ENCODE assay signal across 3 cellular contexts in genomic region chr9:121437891-121438290, GRCh38.
TF ChIP-seq lines count a peak whose summit lies in the region.

No MANE protein-coding gene starts in this region.

TF ChIP-seq in HepG2, 621 proteins besides CTCF, POLR2A, EP300 and RAD21:
- TF ChIP-seq ISL2 (CRISPR knock-in tag; IDR thresholded peaks at IDR 0.05): no peak
- TF ChIP-seq JDP2 (CRISPR knock-in tag; IDR thresholded peaks at IDR 0.05; ENCODE audit: borderline replicate concordance): no peak
- TF ChIP-seq CEBPB (IDR thresholded peaks at IDR 0.05; ENCODE audit: borderline replicate concordance, low read depth, low read length): peak; percentile 53; the same call in 1 of the 2 replicates

TF ChIP-seq in IMR-90, 13 proteins besides CTCF, POLR2A, EP300 and RAD21:
- TF ChIP-seq ELK1 (IDR thresholded peaks at IDR 0.05; ENCODE audit: borderline replicate concordance, low read depth, low read length) (no peak), CEBPB (IDR thresholded peaks at IDR 0.05; ENCODE audit: low read depth, low read length) (peak; percentile 71)

TF ChIP-seq in K562, 482 proteins besides CTCF, POLR2A, EP300 and RAD21:
- TF ChIP-seq HIVEP1 (CRISPR knock-in tag; IDR thresholded peaks at IDR 0.05) (no peak), CEBPG (CRISPR knock-in tag; IDR thresholded peaks at IDR 0.05) (no peak), CEBPG (tag; conservative IDR thresholded peaks at IDR 0.05 in 1 of 2, IDR thresholded peaks at IDR 0.05 in 1 of 2) (peak in 1 of 2 experiments; percentile 44; a peak in 2 of 4 replicates), SMARCB1 (IDR thresholded peaks at IDR 0.05; ENCODE audit: insufficient read length, low read depth) (no peak), U2AF1 (optimal IDR thresholded peaks at IDR 0.05; ENCODE audit: low read depth, low read length) (no peak), CEBPB (tag; IDR thresholded peaks at IDR 0.05) (peak; percentile 55; the same call in 1 of the 2 replicates), ZNF143 (CRISPR knock-in tag; IDR thresholded peaks at IDR 0.05) (no peak), HMG20A (CRISPR knock-in tag; conservative IDR thresholded peaks at IDR 0.05) (no peak), ZBTB43 (CRISPR knock-in tag; IDR thresholded peaks at IDR 0.05) (no peak)
